Comparison of ENCODE assay signal across 16 cellular contexts in genomic region chrX:14865201-14865600, GRCh38. TPM values are rescaled to one million over a fixed set of nuclear protein-coding genes. Genes with fewer than 3 reads are reported as not detected.
DNase-seq lines count a peak whose midpoint lies in the region; ATAC-seq and TF ChIP-seq lines count a peak whose summit lies in the region.
"Had no signal": no experiment of that assay in that cellular context is flagged by ENCODE, and none has a peak within 500 bp of the region (broad histone marks: within the 10 kb centered on the region; RNA-seq: fewer than 3 reads in every experiment).

No MANE protein-coding gene starts in this region.

- no peak for TF ChIP-seq CTCF in brain microvascular endothelial cell (IDR thresholded peaks at IDR 0.05; ENCODE audit: low read depth, low read length, missing control alignments)

- ATAC-seq in HG02610 (IDR thresholded peaks at IDR 0.05; ENCODE audit: unreplicated experiment) (no peak), left colon (no peak), GM19023 (IDR thresholded peaks at IDR 0.05; ENCODE audit: unreplicated experiment) (no peak)
- ATAC-seq: activated T-helper 17 cell treated with anti-CD3 and anti-CD28 coated beads, Interleukin-2, amount 50 U/mL, for 72 hours; HCT116; natural killer cell treated with Interleukin-12 subunit alpha and Interleukin-12 subunit beta and Interleukin-15 and Interleukin-18, amount 100 ng/mL, for 72 hours had no signal

- DNase-seq in HCEC 1CT (peak; percentile 13), brain microvascular endothelial cell (no peak), globus pallidus (ENCODE audit: low spot score) (peak; percentile 83), left colon (no peak)
- DNase-seq: amygdala; dermis blood vessel endothelial cell; DMS79; NCI-H2029 treated with DMSO at 0.1 percent for 48 hours; PC-9; stimulated activated CD4-positive, alpha-beta T cell treated with anti-CD3 and anti-CD28 coated beads, Interleukin-2, amount 100 ng/mL, for 24 hours had no signal

- H3K27ac ChIP-seq in brain microvascular endothelial cell (peak overlapping the region; percentile 62), temporal lobe (ENCODE audit: low read depth, low read length) (peak overlapping the region; percentile 79)
- H3K27ac ChIP-seq: PC-9 had no signal

- no peak overlapping the region for H3K4me3 ChIP-seq in brain microvascular endothelial cell (ENCODE audit: low read depth, low read length)
- H3K4me3 ChIP-seq: PC-9 had no signal

- in situ Hi-C loops in brain microvascular endothelial cell (cut with HindIII; ENCODE audit: low pct_ligation_motif_present, low sequenced_read_pairs): no loop called here

- intact Hi-C loops in left colon (cut with DNase I, micrococcal nuclease): no loop called here

- no peaks in the 10 kb centered on the region for H3K27me3 ChIP-seq in brain microvascular endothelial cell (replicated peaks)

- H3K36me3 ChIP-seq in brain microvascular endothelial cell (replicated peaks): no peaks in the 10 kb centered on the region

RNA-seq across cellular contexts. Expression of gene FANCB, which starts 7.7 kb away (rescaled TPM):
- total RNA-seq in temporal lobe (7.4 TPM), left colon (1 to 10 TPM; 1.2 to 1.8 TPM)

RNA-seq across cellular contexts. Expression of gene MOSPD2, which starts 8.0 kb away (rescaled TPM):
- total RNA-seq in temporal lobe (11.1 TPM), left colon (10 to 100 TPM in 1 of 2 donors, 1 to 10 TPM in 1; 7.6 to 10.9 TPM)

Comparison
In these comparisons a context has a peak if more than half of its experiments do, and no peak if none do; other contexts are left out.
1. DNase-seq: peak in HCEC 1CT (single experiment) and globus pallidus (single experiment); none in brain microvascular endothelial cell (single experiment) and left colon (0 of 2).